ENCODE assay signal across 21 cellular contexts in genomic region chr4:1401409-1402020, GRCh38. TPM values are rescaled to one million over a fixed set of nuclear protein-coding genes. Genes with fewer than 3 reads are reported as not detected.
DNase-seq lines count a peak whose midpoint lies in the region; ATAC-seq, FAIRE-seq and TF ChIP-seq lines count a peak whose summit lies in the region.
"Had no signal": no experiment of that assay in that cellular context is flagged by ENCODE, and none has a peak within 500 bp of the region (broad histone marks: within the 10 kb centered on the region; RNA-seq: fewer than 3 reads in every experiment).

No MANE protein-coding gene starts in this region.

- H3K18ac ChIP-seq in neuronal stem cell (ENCODE audit: low read length): peak overlapping the region; percentile 48

- no peak overlapping the region for H2BK120ac ChIP-seq in neuronal stem cell (ENCODE audit: low read depth, low read length)

- H3K23ac ChIP-seq in neuronal stem cell (ENCODE audit: low read depth, low read length, poor library complexity): peak overlapping the region; percentile 81

- no peaks in the 10 kb centered on the region for H3K36me3 ChIP-seq in neuronal stem cell (replicated peaks in 1 of 2; ENCODE audit: control insufficient read depth in 2 of 2, insufficient read depth in 2 of 2, low read length in 2 of 2)
- H3K36me3 ChIP-seq: neutrophil, tibial artery had no signal

- no peak overlapping the region for H3K4me2 ChIP-seq in neuronal stem cell (ENCODE audit: insufficient read depth, low read length, poor library complexity, severe bottlenecking)
- H3K4me2 ChIP-seq: PC-9 had no signal

- peaks cover 25 to 67% (median 51%) of the 10 kb centered on the region in 3 experiments for H3K27me3 ChIP-seq in neuronal stem cell (ENCODE audit: control insufficient read depth in 3 of 3, insufficient read depth in 3 of 3, low read depth in 1 of 3, low read length in 3 of 3)

- H3K27me3 Mint-ChIP-seq in central memory CD8-positive, alpha-beta T cell: peaks cover 9% of the 10 kb centered on the region

- H3K27ac Mint-ChIP-seq in central memory CD8-positive, alpha-beta T cell (ENCODE audit: low read depth): peak overlapping the region; percentile 46
- H3K27ac Mint-ChIP-seq: CD4-positive, alpha-beta T cell; mesothelial cell of epicardium had no signal

- ATAC-seq in central memory CD8-positive, alpha-beta T cell (replicated peaks; ENCODE audit: extremely low read depth, poor library complexity, severe bottlenecking): no peak
- no peak for ATAC-seq in GM18519 (IDR thresholded peaks at IDR 0.05; ENCODE audit: low FRiP score, unreplicated experiment)
- ATAC-seq: GM12878 had no signal

- H2BK15ac ChIP-seq in neuronal stem cell (ENCODE audit: low read length): no peak overlapping the region

- no peaks in the 10 kb centered on the region for H3K4me1 ChIP-seq in neuronal stem cell (ENCODE audit: control insufficient read depth in 2 of 2, insufficient read depth in 1 of 2, low read depth in 1 of 2, low read length in 2 of 2)

- H3K36me3 Mint-ChIP-seq in central memory CD8-positive, alpha-beta T cell (ENCODE audit: insufficient read depth): peaks cover 5% of the 10 kb centered on the region

- DNase-seq in DMS 273 (lab: John Stamatoyannopoulos, UW; ENCODE audit: unreplicated experiment) (peak; percentile 29), DMS 273 treated with DMSO at 0.1 percent for 48 hours (lab: John Stamatoyannopoulos, UW) (no peak), GM12891 (ENCODE audit: insufficient read length, low spot score) (peak; percentile 24), neuronal stem cell (ENCODE audit: low spot score) (no peak), NCI-H2081 (lab: John Stamatoyannopoulos, UW) (no peak), NCI-H446 treated with DMSO at 0.1 percent for 48 hours (lab: John Stamatoyannopoulos, UW) (no peak)
- no peak for DNase-seq in central memory CD8-positive, alpha-beta T cell (ENCODE audit: low spot score in 2 of 2)
- DNase-seq: central memory CD4-positive, alpha-beta T cell; foreskin melanocyte; MM.1S; NCI-H2029; NCI-H524 treated with DMSO at 0.1 percent for 48 hours; PC-9 had no signal

- peaks cover 13 to 25% of the 10 kb centered on the region in 2 donors for H3K9me3 ChIP-seq in neuronal stem cell (replicated peaks in 1 of 2; ENCODE audit: control insufficient read depth in 2 of 2, insufficient read depth in 1 of 2, low read depth in 1 of 2, low read length in 2 of 2)

- no peaks in the 10 kb centered on the region for H3K9me3 Mint-ChIP-seq in central memory CD8-positive, alpha-beta T cell
- H3K9me3 Mint-ChIP-seq: CD4-positive, alpha-beta T cell; mesothelial cell of epicardium had no signal

- no peak overlapping the region for H3K4me3 ChIP-seq in neuronal stem cell (ENCODE audit: low read length in 2 of 2)
- H3K4me3 ChIP-seq: GM12878, PC-9, tibial artery had no signal

- no peak overlapping the region for H2BK12ac ChIP-seq in neuronal stem cell (ENCODE audit: low read length)

- peak overlapping the region; percentile 94 for H3K14ac ChIP-seq in neuronal stem cell (ENCODE audit: low read length)

- no peak overlapping the region for H4K91ac ChIP-seq in neuronal stem cell (ENCODE audit: low read depth, low read length, poor library complexity)

- no CpG with 5 or more reads among the region's 18 CpGs for WGBS in neuronal stem cell (ENCODE audit: extremely low coverage in 2 of 2, insufficient read length in 2 of 2, insufficient replicate concordance in 1 of 2), 2 donors

- H2AFZ ChIP-seq in neuronal stem cell (ENCODE audit: low read length): no peak overlapping the region
- H2AFZ ChIP-seq: PC-9 had no signal

- no peak overlapping the region for H3K27ac ChIP-seq in neuronal stem cell (replicated peaks; ENCODE audit: low read length)
- H3K27ac ChIP-seq: 22Rv1, neutrophil, PC-9, tibial artery had no signal

- H3K4me1 Mint-ChIP-seq in central memory CD8-positive, alpha-beta T cell: no peaks in the 10 kb centered on the region
- H3K4me1 Mint-ChIP-seq: mesothelial cell of epicardium had no signal

- no peak overlapping the region for H2AK5ac ChIP-seq in neuronal stem cell (ENCODE audit: low read depth, low read length)

- no peak overlapping the region for H3K9ac ChIP-seq in neuronal stem cell (ENCODE audit: low read depth, low read length, poor library complexity)

- H3K4ac ChIP-seq in neuronal stem cell (ENCODE audit: low read length): no peak overlapping the region

- no peak for FAIRE-seq in GM12891 (lab: Jason Lieb, UNC)
- FAIRE-seq: GM12878, H54 had no signal

- H4K8ac ChIP-seq in neuronal stem cell (ENCODE audit: low read depth, low read length): no peak overlapping the region

- no peak for TF ChIP-seq POLR2A in GM12891 (IDR thresholded peaks at IDR 0.05; ENCODE audit: low read depth, low read length)

- H2BK5ac ChIP-seq in neuronal stem cell (ENCODE audit: low read length): no peak overlapping the region

- H3K79me1 ChIP-seq in neuronal stem cell (ENCODE audit: low read depth, low read length): peaks cover 3% of the 10 kb centered on the region

- H3K4me3 Mint-ChIP-seq in central memory CD8-positive, alpha-beta T cell: no peak overlapping the region
- H3K4me3 Mint-ChIP-seq: CD4-positive, alpha-beta T cell; mesothelial cell of epicardium had no signal

TF ChIP-seq in GM12891, 5 proteins besides CTCF, POLR2A, EP300 and RAD21:
- no peak for TF ChIP-seq TAF1 (IDR thresholded peaks at IDR 0.05; ENCODE audit: low read depth, low read length)
- TF ChIP-seq POU2F2 (IDR thresholded peaks at IDR 0.05; ENCODE audit: low read depth, low read length): no peak
- TF ChIP-seq POLR2AphosphoS5 (IDR thresholded peaks at IDR 0.05; ENCODE audit: low read depth, low read length): no peak
- TF ChIP-seq SPI1 (IDR thresholded peaks at IDR 0.05; ENCODE audit: low read depth, low read length): no peak
- TF ChIP-seq PAX5 (IDR thresholded peaks at IDR 0.05; ENCODE audit: insufficient read depth, low read length, severe bottlenecking): no peak

RNA-seq across cellular contexts. Expression of gene NKX1-1, which starts 4.7 kb away (rescaled TPM):
- not detected for polyA plus RNA-seq in GM12891 (2012; ENCODE audit: low read depth, missing spikeins)
- polyA plus RNA-seq in neuronal stem cell (2013, experiment 1 of 2): not detected
- polyA plus RNA-seq in neuronal stem cell (2013, experiment 2 of 2): not detected
- polyA plus RNA-seq: GM12878 had no signal

RNA-seq across cellular contexts. Expression of gene UVSSA, which starts 54.5 kb away (rescaled TPM):
- polyA plus RNA-seq in GM12891 (2012; ENCODE audit: low read depth, missing spikeins): 6.8 TPM
- 8.6 TPM for polyA plus RNA-seq in neuronal stem cell (2013, experiment 1 of 2)
- polyA plus RNA-seq in neuronal stem cell (2013, experiment 2 of 2): 8.7 TPM

Comparison
In these comparisons a context has a peak if more than half of its experiments do, and no peak if none do; other contexts are left out.
1. DNase-seq: peak in DMS 273 (single experiment) and GM12891 (single experiment); none in DMS 273 treated with DMSO at 0.1 percent for 48 hours (single experiment), central memory CD8-positive, alpha-beta T cell (0 of 2), neuronal stem cell (single experiment), NCI-H2081 (0 of 2) and NCI-H446 treated with DMSO at 0.1 percent for 48 hours (single experiment).